In the genomic region with DNA sequence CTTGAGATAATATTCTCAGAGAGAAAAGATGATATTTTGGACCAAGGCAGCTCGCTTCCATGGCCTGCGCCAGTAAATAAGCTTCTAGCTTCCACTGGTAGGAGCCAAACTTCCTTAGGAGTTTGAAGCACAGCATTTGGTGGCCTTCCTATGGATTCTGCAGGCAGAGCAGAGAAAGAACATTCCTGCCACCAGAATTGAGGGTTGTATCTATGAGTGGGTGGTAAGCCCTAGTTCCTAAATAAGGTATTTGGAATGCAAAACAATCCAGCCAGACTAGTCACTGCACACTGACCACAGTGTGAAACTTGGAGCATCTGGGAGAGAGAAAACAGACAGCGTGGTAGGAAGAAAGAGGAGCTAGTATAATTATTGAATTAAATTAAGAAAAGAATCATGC, we compare ENCODE assay signal across 13 cellular contexts. TPM values are rescaled to one million over a fixed set of nuclear protein-coding genes. Genes with fewer than 3 reads are reported as not detected.
A peak's percentile ranks its signal among the peaks of the same experiment; 100 is the strongest.
DNase-seq lines count a peak whose midpoint lies in the region; ATAC-seq and TF ChIP-seq lines count a peak whose summit lies in the region.
"Had no signal": no experiment of that assay in that cellular context is flagged by ENCODE, and none has a peak within 500 bp of the region (broad histone marks: within the 10 kb centered on the region; RNA-seq: fewer than 3 reads in every experiment).

No MANE protein-coding gene starts in this region.

- H3K4me1 ChIP-seq in smooth muscle cell (ENCODE audit: low read depth): peaks cover 29% of the 10 kb centered on the region

- H3K4me3 ChIP-seq in fibroblast of the aortic adventitia (ENCODE audit: low read depth, low read length) (no peak overlapping the region), smooth muscle cell (no peak overlapping the region)
- H3K4me3 ChIP-seq: gastroesophageal sphincter, spleen, tibial nerve had no signal

- no peaks in the 10 kb centered on the region for H3K9me3 ChIP-seq in smooth muscle cell (replicated peaks; ENCODE audit: low read depth)
- H3K9me3 ChIP-seq: gastroesophageal sphincter, spleen, tibial nerve had no signal

- no peak overlapping the region for H2AFZ ChIP-seq in smooth muscle cell (ENCODE audit: low read depth)

- no peaks in the 10 kb centered on the region for H3K79me2 ChIP-seq in smooth muscle cell (ENCODE audit: low read depth)

- no peak overlapping the region for H3K9ac ChIP-seq in smooth muscle cell (ENCODE audit: low read depth)

- DNase-seq in HCEC 1CT (peak; percentile 97), SW480 (ENCODE audit: low spot score) (peak; percentile 77), fibroblast of the aortic adventitia (ENCODE audit: low read depth) (peak; percentile 73), smooth muscle cell (lab: John Stamatoyannopoulos, UW; ENCODE audit: unreplicated experiment) (no peak), NCI-H2171 treated with DMSO at 0.1 percent for 48 hours (lab: John Stamatoyannopoulos, UW) (no peak)
- DNase-seq in stimulated activated CD4-positive, alpha-beta T cell treated with anti-CD3 and anti-CD28 coated beads, Interleukin-12 subunit alpha, Interleukin-12 subunit beta, amount 100 ng/mL, for 4 hours: no peak
- DNase-seq: activated CD4-positive, alpha-beta T cell treated with anti-CD3 and anti-CD28 coated beads, Interleukin-2, amount 10 ng/mL, durations not matched to agents 7 days and 5 days; DMS153; NCI-H2029 treated with DMSO at 0.1 percent for 48 hours; spleen had no signal

- ATAC-seq in HG03520 (IDR thresholded peaks at IDR 0.05; ENCODE audit: unreplicated experiment): no peak
- ATAC-seq: gastroesophageal sphincter had no signal

- no peaks in the 10 kb centered on the region for H4K20me1 ChIP-seq in smooth muscle cell (ENCODE audit: low read depth)

- 45% methylated on average over 3 of the region's 3 CpGs for WGBS in smooth muscle cell (ENCODE audit: low lambda C conversion rate)

- no peaks in the 10 kb centered on the region for H3K36me3 ChIP-seq in smooth muscle cell (ENCODE audit: low read depth)
- H3K36me3 ChIP-seq: gastroesophageal sphincter, spleen, tibial nerve had no signal

- peak overlapping the region; percentile 66 for H3K27ac ChIP-seq in smooth muscle cell (ENCODE audit: low read depth)
- H3K27ac ChIP-seq: gastroesophageal sphincter, spleen, tibial nerve had no signal

- peaks cover 6% of the 10 kb centered on the region for H3F3A ChIP-seq in smooth muscle cell (ENCODE audit: low read depth)

- TF ChIP-seq CTCF in fibroblast of the aortic adventitia (IDR thresholded peaks at IDR 0.05; ENCODE audit: insufficient read depth, low read length) (peak; percentile 48), smooth muscle cell (IDR thresholded peaks at IDR 0.05; ENCODE audit: borderline replicate concordance, insufficient read depth, poor library complexity, severe bottlenecking) (peak; percentile 42)

- peak overlapping the region; percentile 67 for H3K4me2 ChIP-seq in smooth muscle cell

- no peaks in the 10 kb centered on the region for H3K27me3 ChIP-seq in smooth muscle cell (ENCODE audit: low read depth)
- H3K27me3 ChIP-seq: gastroesophageal sphincter, spleen, tibial nerve had no signal

RNA-seq across cellular contexts. Expression of gene BCAR3, which starts 54.1 kb away (rescaled TPM):
- total RNA-seq in fibroblast of the aortic adventitia (ENCODE audit: low replicate concordance) (20.6 and 34.4 TPM in 2 replicates), smooth muscle cell (24.9 and 25.6 TPM in 2 replicates)
- 21.4 and 26.7 TPM in 2 replicates for polyA plus RNA-seq in smooth muscle cell

Comparison
In these comparisons a context has a peak if more than half of its experiments do, and no peak if none do; other contexts are left out.
1. DNase-seq: peak in HCEC 1CT (single experiment), SW480 (single experiment) and fibroblast of the aortic adventitia (single experiment); none in smooth muscle cell (single experiment), stimulated activated CD4-positive, alpha-beta T cell treated with anti-CD3 and anti-CD28 coated beads, Interleukin-12 subunit alpha, Interleukin-12 subunit beta, amount 100 ng/mL, for 4 hours (single experiment) and NCI-H2171 treated with DMSO at 0.1 percent for 48 hours (single experiment).